Comparison of ENCODE assay signal across 8 cellular contexts in genomic region chr2:174750923-174751441, GRCh38. TPM values are rescaled to one million over a fixed set of nuclear protein-coding genes. Genes with fewer than 3 reads are reported as not detected.
DNase-seq lines count a peak whose midpoint lies in the region; ATAC-seq lines count a peak whose summit lies in the region.

No MANE protein-coding gene starts in this region.

- ATAC-seq in GM19035 (IDR thresholded peaks at IDR 0.05; ENCODE audit: unreplicated experiment) (peak; percentile 56), HG02938 (IDR thresholded peaks at IDR 0.05; ENCODE audit: unreplicated experiment) (peak; percentile 40)

- DNase-seq in T-helper 22 cell (ENCODE audit: low read depth), result peak; percentile 33
- peak; percentile 11 for DNase-seq in stimulated activated CD4-positive, alpha-beta T cell treated with anti-CD3 and anti-CD28 coated beads, Interleukin-2, amount 100 ng/mL, for 4 hours (ENCODE audit: low read depth)
- DNase-seq in SKM-1 (lab: John Stamatoyannopoulos, UW; ENCODE audit: unreplicated experiment), result no peak
- DNase-seq in germinal center (ENCODE audit: low spot score), result no peak
- no peak for DNase-seq in SK-N-DZ (ENCODE audit: low spot score)
- no peak for DNase-seq in COLO668 (lab: John Stamatoyannopoulos, UW; ENCODE audit: unreplicated experiment)

RNA-seq across cellular contexts. Expression of gene CHRNA1, which starts 13.3 kb away (rescaled TPM):
- polyA plus RNA-seq in SK-N-DZ (2014; cell fraction: cytosol; rRNA removed), result 1.4 and 1.9 TPM in 2 replicates
- polyA plus RNA-seq in SK-N-DZ (2014; cell fraction: nucleus; rRNA removed), result 0.96 and 2.9 TPM in 2 replicates

Comparison
In these comparisons a context has a peak if more than half of its experiments do, and no peak if none do; other contexts are left out.
1. DNase-seq: peak in T-helper 22 cell (single experiment) and stimulated activated CD4-positive, alpha-beta T cell treated with anti-CD3 and anti-CD28 coated beads, Interleukin-2, amount 100 ng/mL, for 4 hours (single experiment); none in SKM-1 (single experiment), germinal center (single experiment), SK-N-DZ (single experiment) and COLO668 (single experiment).